In the genomic region with DNA sequence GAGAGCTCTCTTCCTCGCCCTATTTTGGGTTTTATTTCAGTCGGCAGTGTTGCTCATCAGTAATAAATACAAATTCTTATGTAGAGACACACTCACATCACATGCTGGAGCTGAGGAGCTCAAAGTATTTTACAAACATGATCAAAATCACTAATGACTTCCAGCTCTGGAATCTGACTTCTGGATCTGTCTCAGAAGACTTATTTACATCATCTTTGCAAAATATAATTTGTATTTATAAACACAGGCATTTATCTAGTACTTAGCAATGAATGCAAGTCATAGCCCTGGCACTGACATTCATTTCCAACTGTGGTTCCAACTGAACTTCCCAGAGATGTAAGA, we compare ENCODE assay signal across 14 cellular contexts.
A peak's percentile ranks its signal among the peaks of the same experiment; 100 is the strongest.
DNase-seq lines count a peak whose midpoint lies in the region; ATAC-seq and TF ChIP-seq lines count a peak whose summit lies in the region.
"Had no signal": no experiment of that assay in that cellular context is flagged by ENCODE, and none has a peak within 500 bp of the region (broad histone marks: within the 10 kb centered on the region; RNA-seq: fewer than 3 reads in every experiment).

No MANE protein-coding gene starts in this region.

- peak overlapping the region in 1 of 2 experiments; percentile 85; a peak in 3 of 4 replicates for H4K8ac ChIP-seq in IMR-90 (ENCODE audit: low read depth in 2 of 2, low read length in 2 of 2)

- no peak overlapping the region for H2AK5ac ChIP-seq in IMR-90 (ENCODE audit: low read depth, low read length)

- H2BK15ac ChIP-seq in IMR-90 (ENCODE audit: low read depth, low read length) = peak overlapping the region; percentile 28; the same call in 1 of the 3 replicates

- TF ChIP-seq RAD21 in IMR-90 (IDR thresholded peaks at IDR 0.05; ENCODE audit: low read length) = no peak

- no peaks in the 10 kb centered on the region for H3K36me3 ChIP-seq in IMR-90 (ENCODE audit: control insufficient read depth, insufficient read depth, low read length)
- no peaks in the 10 kb centered on the region for H3K36me3 ChIP-seq in HAP-1 (replicated peaks)

- H3K9ac ChIP-seq in IMR-90 (ENCODE audit: low read depth, low read length) = peak overlapping the region; percentile 41; the same call in 1 of the 2 replicates

- H3K79me1 ChIP-seq in IMR-90 (ENCODE audit: low read depth in 1 of 2, low read length in 2 of 2) = peaks cover 27 to 52% of the 10 kb centered on the region in 2 experiments

- H3K18ac ChIP-seq in IMR-90 (ENCODE audit: low read depth, low read length) = peak overlapping the region; percentile 83; the same call in 1 of the 2 replicates

- peaks cover 1 to 5% of the 10 kb centered on the region in 2 donors for H3K4me1 Mint-ChIP-seq in stimulated activated naive B cell treated with anti-CD40 and anti-IgM and Interleukin-4, amounts not matched to agents 10 μg/mL and 1 μg/mL and 100 μg/mL, for 72 hours
- H3K4me1 Mint-ChIP-seq: stimulated activated effector memory CD8-positive, alpha-beta T cell treated with anti-CD3 and anti-CD28 coated beads, Interleukin-12 subunit alpha, Interleukin-12 subunit beta, amount 100 ng/mL, for 72 hours had no signal

- H3K27ac Mint-ChIP-seq in stimulated activated naive B cell treated with anti-CD40 and anti-IgM and Interleukin-4, amounts not matched to agents 10 μg/mL and 1 μg/mL and 100 μg/mL, for 72 hours = no peak overlapping the region
- H3K27ac Mint-ChIP-seq: activated CD8-positive, alpha-beta T cell treated with anti-CD3 and anti-CD28 coated beads, Interleukin-2, amount 10 ng/mL, durations not matched to agents 7 days and 5 days; CD8-positive, alpha-beta T cell; stimulated activated effector memory CD8-positive, alpha-beta T cell treated with anti-CD3 and anti-CD28 coated beads, Interleukin-12 subunit alpha, Interleukin-12 subunit beta, amount 100 ng/mL, for 72 hours had no signal

- peak overlapping the region; percentile 93 for H2BK5ac ChIP-seq in IMR-90 (ENCODE audit: low read depth, low read length, poor library complexity, severe bottlenecking)

- dilution Hi-C loops in IMR-90 (cut with HindIII; ENCODE audit: low sequenced_read_pairs, unreplicated experiment) = no loop called here

- H2BK120ac ChIP-seq in IMR-90 (ENCODE audit: low read depth, low read length) = peak overlapping the region; percentile 96

- no TSS peak for BruUV-seq in IMR-90 (replicated peaks; lab: Mats Ljungman, UMichigan)

- peak overlapping the region; percentile 98; the same call in 1 of the 2 replicates for H3K4me2 ChIP-seq in IMR-90 (ENCODE audit: low read depth, low read length)

- POLR2A ChIA-PET in IMR-90 (lab: Charles Lee; ENCODE audit: unreplicated experiment) = interaction anchor here (0.7 to 1.1 kb wide), 5 partner anchors 22 to 603 kb away, joined by 3 to 5 read pairs (median 3); no protein-coding TSS in a partner anchor

- H3K27me3 ChIP-seq in IMR-90 (ENCODE audit: control insufficient read depth, insufficient read depth, low read length) (no peaks in the 10 kb centered on the region), dorsolateral prefrontal cortex (no peaks in the 10 kb centered on the region), HAP-1 (ENCODE audit: low read depth) (no peaks in the 10 kb centered on the region)

- peak overlapping the region; percentile 91; the same call in 1 of the 2 replicates for H4K91ac ChIP-seq in IMR-90 (ENCODE audit: insufficient read depth, low read depth, low read length)

- CTCF ChIA-PET in IMR-90 (lab: Yijun Ruan, JAX) = interaction anchor here (1.0 kb wide), 1 partner anchor 539 kb away, joined by 4 read pairs; no protein-coding TSS in a partner anchor

- peak; percentile 81 for ATAC-seq in IMR-90 (ENCODE audit: low read depth)
- no peak for ATAC-seq in GM18873 (IDR thresholded peaks at IDR 0.05; ENCODE audit: low FRiP score, unreplicated experiment)
- ATAC-seq in HG03045 (IDR thresholded peaks at IDR 0.05; ENCODE audit: unreplicated experiment) = no peak
- ATAC-seq in stimulated activated naive B cell treated with anti-CD40 and anti-IgM and Interleukin-4, amounts not matched to agents 10 μg/mL and 1 μg/mL and 100 μg/mL, for 72 hours (replicated peaks) = no peak
- ATAC-seq: activated CD8-positive, alpha-beta T cell treated with anti-CD3 and anti-CD28 coated beads, Interleukin-2, amount 10 ng/mL, durations not matched to agents 7 days and 5 days; CD8-positive, alpha-beta T cell; stimulated activated effector memory CD8-positive, alpha-beta T cell treated with anti-CD3 and anti-CD28 coated beads, Interleukin-12 subunit alpha, Interleukin-12 subunit beta, amount 100 ng/mL, for 72 hours had no signal

- peak; percentile 65 for DNase-seq in AG08395 (ENCODE audit: low spot score)
- peak; percentile 91 for DNase-seq in IMR-90
- no peak for DNase-seq in dorsolateral prefrontal cortex
- DNase-seq in pons (ENCODE audit: low spot score) = peak; percentile 49
- DNase-seq in HAP-1 (ENCODE audit: low spot score in 2 of 2) = no peak
- no peak for DNase-seq in stimulated activated naive B cell treated with anti-CD40 and anti-IgM and Interleukin-4, amounts not matched to agents 10 μg/mL and 1 μg/mL and 100 μg/mL, for 72 hours
- DNase-seq: activated CD8-positive, alpha-beta T cell treated with anti-CD3 and anti-CD28 coated beads, Interleukin-2, amount 10 ng/mL, durations not matched to agents 7 days and 5 days; activated gamma-delta T cell treated with Interleukin-2 at 50 U/mL for 16 hours; CD8-positive, alpha-beta T cell; erythroblast; stimulated activated CD4-positive, alpha-beta T cell treated with anti-CD3 and anti-CD28 coated beads, Interleukin-4, amount 100 ng/mL, for 1 hour had no signal

- H3K9me3 ChIP-seq in IMR-90 (ENCODE audit: control insufficient read depth, insufficient read depth, low read length) = no peaks in the 10 kb centered on the region
- no peaks in the 10 kb centered on the region for H3K9me3 ChIP-seq in HAP-1

- no peak overlapping the region for H2AK9ac ChIP-seq in IMR-90 (replicated peaks; ENCODE audit: low read depth, low read length, poor library complexity)

- H3K27ac ChIP-seq in IMR-90 (ENCODE audit: insufficient read depth, low read length) (no peak overlapping the region; the same call in 1 of the 2 replicates), dorsolateral prefrontal cortex (peak overlapping the region in 33 of 59 donors; percentile 0 to 66 (median 21))

- no peak overlapping the region for H3K4me3 Mint-ChIP-seq in stimulated activated naive B cell treated with anti-CD40 and anti-IgM and Interleukin-4, amounts not matched to agents 10 μg/mL and 1 μg/mL and 100 μg/mL, for 72 hours
- H3K4me3 Mint-ChIP-seq: activated CD8-positive, alpha-beta T cell treated with anti-CD3 and anti-CD28 coated beads, Interleukin-2, amount 10 ng/mL, durations not matched to agents 7 days and 5 days; CD8-positive, alpha-beta T cell; stimulated activated effector memory CD8-positive, alpha-beta T cell treated with anti-CD3 and anti-CD28 coated beads, Interleukin-12 subunit alpha, Interleukin-12 subunit beta, amount 100 ng/mL, for 72 hours had no signal

- TF ChIP-seq CTCF in IMR-90 (conservative IDR thresholded peaks at IDR 0.05; ENCODE audit: low read depth, low read length) (no peak), dorsolateral prefrontal cortex (IDR thresholded peaks at IDR 0.05 in 54 of 56, conservative IDR thresholded peaks at IDR 0.05 in 2 of 56; ENCODE audit: low read depth in 1 of 56, partially characterized antibody in 56 of 56) (no peak)

- H3K14ac ChIP-seq in IMR-90 (replicated peaks; ENCODE audit: low read depth, low read length) = peak overlapping the region; percentile 79; the same call in 1 of the 2 replicates

- TF ChIP-seq POLR2A in IMR-90 (IDR thresholded peaks at IDR 0.05; ENCODE audit: low read depth, low read length) = no peak

- no peak overlapping the region; the same call in 1 of the 2 replicates for H3K23ac ChIP-seq in IMR-90 (ENCODE audit: low read depth, low read length)

- H3K4ac ChIP-seq in IMR-90 (ENCODE audit: low read depth, low read length) = peak overlapping the region; percentile 94; the same call in 1 of the 2 replicates

- no CpG with 5 or more reads among the region's 2 CpGs for WGBS in IMR-90 (ENCODE audit: extremely low coverage in 2 of 2, insufficient read length in 1 of 2), 2 experiments

- H3K9me1 ChIP-seq in IMR-90 (ENCODE audit: insufficient read depth, low read length) = peaks cover 13% of the 10 kb centered on the region

- peak overlapping the region; percentile 45; the same call in 1 of the 2 replicates for H3K4me3 ChIP-seq in IMR-90 (ENCODE audit: insufficient read depth, low read depth, low read length)
- peak overlapping the region in 55 of 59 donors; percentile 5 to 61 (median 36) for H3K4me3 ChIP-seq in dorsolateral prefrontal cortex
- H3K4me3 ChIP-seq in HAP-1 = no peak overlapping the region

- H3K4me1 ChIP-seq in IMR-90 (ENCODE audit: control insufficient read depth, insufficient read depth, low read length) (peaks cover 15% of the 10 kb centered on the region), HAP-1 (no peaks in the 10 kb centered on the region)

- H3K56ac ChIP-seq in IMR-90 (ENCODE audit: extremely low read depth, insufficient read depth, low read length) = peak overlapping the region; percentile 99; the same call in 1 of the 2 replicates

- H2BK20ac ChIP-seq in IMR-90 (ENCODE audit: low read depth, low read length) = peak overlapping the region; percentile 88; the same call in 1 of the 2 replicates

- H3K9me3 Mint-ChIP-seq in stimulated activated naive B cell treated with anti-CD40 and anti-IgM and Interleukin-4, amounts not matched to agents 10 μg/mL and 1 μg/mL and 100 μg/mL, for 72 hours = peaks cover 0 to 1% of the 10 kb centered on the region in 2 donors
- H3K9me3 Mint-ChIP-seq: CD8-positive, alpha-beta T cell had no signal

- intact Hi-C loops in IMR-90 (cut with micrococcal nuclease) (loop anchor here (5.0 kb wide), 1 partner anchor 34 kb away; no protein-coding TSS in a partner anchor), dorsolateral prefrontal cortex (cut with DNase I) (no loop called here)

- no peak overlapping the region for H4K5ac ChIP-seq in IMR-90 (ENCODE audit: low read depth, low read length)

- peak overlapping the region; percentile 9 for H2AFZ ChIP-seq in IMR-90 (replicated peaks; ENCODE audit: low read length, poor library complexity)

- peaks cover 0 to 5% of the 10 kb centered on the region in 2 donors for H3K27me3 Mint-ChIP-seq in stimulated activated naive B cell treated with anti-CD40 and anti-IgM and Interleukin-4, amounts not matched to agents 10 μg/mL and 1 μg/mL and 100 μg/mL, for 72 hours

- H3K36me3 Mint-ChIP-seq in stimulated activated naive B cell treated with anti-CD40 and anti-IgM and Interleukin-4, amounts not matched to agents 10 μg/mL and 1 μg/mL and 100 μg/mL, for 72 hours = no peaks in the 10 kb centered on the region
- H3K36me3 Mint-ChIP-seq: CD8-positive, alpha-beta T cell; stimulated activated effector memory CD8-positive, alpha-beta T cell treated with anti-CD3 and anti-CD28 coated beads, Interleukin-12 subunit alpha, Interleukin-12 subunit beta, amount 100 ng/mL, for 72 hours had no signal

- in situ Hi-C loops in IMR-90 (cut with MboI; ENCODE audit: low sequenced_read_pairs) = no loop called here
- in situ Hi-C loops in HAP-1 (cut with MboI; ENCODE audit: low sequenced_read_pairs) = no loop called here

- H4K20me1 ChIP-seq in IMR-90 (ENCODE audit: insufficient read depth, low read length) = no peaks in the 10 kb centered on the region

TF ChIP-seq in IMR-90, 13 proteins besides CTCF, POLR2A, EP300 and RAD21 (continues in another document):
- TF ChIP-seq MAFK (IDR thresholded peaks at IDR 0.05; ENCODE audit: low read depth, low read length) = no peak
- TF ChIP-seq NFE2L2 (IDR thresholded peaks at IDR 0.05; ENCODE audit: low read depth, low read length) = peak; percentile 8; the same call in 1 of the 2 replicates

Comparison
In these comparisons a context has a peak if more than half of its experiments do, and no peak if none do; other contexts are left out.
1. DNase-seq: peak in AG08395 (single experiment), IMR-90 (single experiment) and pons (single experiment); none in dorsolateral prefrontal cortex (0 of 10), HAP-1 (0 of 2) and stimulated activated naive B cell treated with anti-CD40 and anti-IgM and Interleukin-4, amounts not matched to agents 10 μg/mL and 1 μg/mL and 100 μg/mL, for 72 hours (single experiment).